Comparison of ENCODE assay signal across 1 cellular context in the genomic region with DNA sequence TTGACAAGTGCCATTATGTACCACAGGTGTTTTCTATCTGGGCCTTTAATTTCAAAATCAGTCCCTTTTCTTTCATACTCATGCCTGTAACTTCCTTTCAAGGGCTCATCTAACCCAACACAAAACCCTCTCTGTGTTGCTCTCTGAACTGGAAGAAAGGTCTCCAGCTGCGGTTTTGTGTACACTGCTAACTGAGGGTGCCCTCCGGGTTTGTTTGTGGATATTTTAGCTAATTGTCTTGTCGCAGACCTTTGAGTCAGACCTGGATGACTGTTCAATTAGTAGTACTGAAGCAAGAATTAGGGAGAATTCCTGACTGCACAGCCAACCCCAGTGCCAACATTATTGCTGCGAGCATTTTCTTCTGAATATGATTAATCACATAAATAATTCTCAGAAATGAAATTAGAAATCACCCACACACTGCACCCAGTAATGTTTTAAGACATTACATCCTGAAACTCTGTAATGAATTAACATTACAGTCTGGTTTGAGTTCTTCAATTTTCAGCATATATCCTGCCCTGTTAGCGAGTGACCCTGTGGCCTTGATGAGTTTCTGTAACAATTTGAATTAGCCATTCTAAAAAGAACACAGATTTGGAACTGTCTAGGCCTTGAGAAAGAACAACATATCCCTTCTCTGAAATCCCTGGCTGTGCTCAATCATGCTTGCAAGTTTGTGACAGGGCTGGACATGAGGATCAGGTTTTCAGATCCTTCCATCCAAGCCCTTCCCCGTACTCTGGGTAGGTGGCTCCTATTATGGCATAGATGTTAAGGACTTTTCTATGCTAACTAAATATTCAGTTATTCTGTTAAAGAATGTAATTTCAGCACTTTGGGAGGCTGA.
TF ChIP-seq lines count a peak whose summit lies in the region.

No MANE protein-coding gene starts in this region.

TF ChIP-seq in HepG2, 621 proteins besides CTCF, POLR2A, EP300 and RAD21 (continued from another document and continues in another):
- TF ChIP-seq, protein P1, sequence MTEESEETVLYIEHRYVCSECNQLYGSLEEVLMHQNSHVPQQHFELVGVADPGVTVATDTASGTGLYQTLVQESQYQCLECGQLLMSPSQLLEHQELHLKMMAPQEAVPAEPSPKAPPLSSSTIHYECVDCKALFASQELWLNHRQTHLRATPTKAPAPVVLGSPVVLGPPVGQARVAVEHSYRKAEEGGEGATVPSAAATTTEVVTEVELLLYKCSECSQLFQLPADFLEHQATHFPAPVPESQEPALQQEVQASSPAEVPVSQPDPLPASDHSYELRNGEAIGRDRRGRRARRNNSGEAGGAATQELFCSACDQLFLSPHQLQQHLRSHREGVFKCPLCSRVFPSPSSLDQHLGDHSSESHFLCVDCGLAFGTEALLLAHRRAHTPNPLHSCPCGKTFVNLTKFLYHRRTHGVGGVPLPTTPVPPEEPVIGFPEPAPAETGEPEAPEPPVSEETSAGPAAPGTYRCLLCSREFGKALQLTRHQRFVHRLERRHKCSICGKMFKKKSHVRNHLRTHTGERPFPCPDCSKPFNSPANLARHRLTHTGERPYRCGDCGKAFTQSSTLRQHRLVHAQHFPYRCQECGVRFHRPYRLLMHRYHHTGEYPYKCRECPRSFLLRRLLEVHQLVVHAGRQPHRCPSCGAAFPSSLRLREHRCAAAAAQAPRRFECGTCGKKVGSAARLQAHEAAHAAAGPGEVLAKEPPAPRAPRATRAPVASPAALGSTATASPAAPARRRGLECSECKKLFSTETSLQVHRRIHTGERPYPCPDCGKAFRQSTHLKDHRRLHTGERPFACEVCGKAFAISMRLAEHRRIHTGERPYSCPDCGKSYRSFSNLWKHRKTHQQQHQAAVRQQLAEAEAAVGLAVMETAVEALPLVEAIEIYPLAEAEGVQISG (CRISPR knock-in tag; IDR thresholded peaks at IDR 0.05): no peak
- TF ChIP-seq FOXK1 (CRISPR knock-in tag; IDR thresholded peaks at IDR 0.05; ENCODE audit: borderline replicate concordance, low read depth) (0 out of 2 replicates have a peak, but pooled peaks have one; percentile 30), RXRB (CRISPR knock-in tag; IDR thresholded peaks at IDR 0.05; ENCODE audit: borderline replicate concordance) (peak; percentile 70; the same call in 1 of the 2 replicates), RFX1 (IDR thresholded peaks at IDR 0.05) (no peak), CREB1 (IDR thresholded peaks at IDR 0.05) (no peak), CREB1 (CRISPR knock-in tag; IDR thresholded peaks at IDR 0.05) (peak; percentile 40; the same call in 1 of the 2 replicates), SOX6 (IDR thresholded peaks at IDR 0.05) (no peak), SOX6 (CRISPR knock-in tag; IDR thresholded peaks at IDR 0.05) (peak; percentile 72), HHEX (CRISPR knock-in tag; IDR thresholded peaks at IDR 0.05) (no peak), ZNF292 (CRISPR knock-in tag; IDR thresholded peaks at IDR 0.05; ENCODE audit: borderline replicate concordance, low read depth) (0 out of 2 replicates have a peak, but pooled peaks have one; percentile 43), FOXP1 (IDR thresholded peaks at IDR 0.05) (no peak), FOXP1 (CRISPR knock-in tag; IDR thresholded peaks at IDR 0.05) (0 out of 2 replicates have a peak, but pooled peaks have one; percentile 12), SAP130 (CRISPR knock-in tag; IDR thresholded peaks at IDR 0.05; ENCODE audit: low read depth) (0 out of 2 replicates have a peak, but pooled peaks have one; percentile 14), HNF4A (CRISPR knock-in tag; IDR thresholded peaks at IDR 0.05) (peak; percentile 44), DPF2 (CRISPR knock-in tag; IDR thresholded peaks at IDR 0.05; ENCODE audit: borderline replicate concordance, low read depth) (no peak), RARA (CRISPR knock-in tag; IDR thresholded peaks at IDR 0.05) (peak; percentile 25; the same call in 1 of the 2 replicates), ZNF331 (CRISPR knock-in tag; IDR thresholded peaks at IDR 0.05) (peak; percentile 50; the same call in 1 of the 2 replicates), SOX13 (IDR thresholded peaks at IDR 0.05) (no peak), SOX13 (CRISPR knock-in tag; conservative IDR thresholded peaks at IDR 0.05 in 1 of 2, IDR thresholded peaks at IDR 0.05 in 1 of 2) (peak in 1 of 2 experiments; percentile 74; a peak in 2 of 4 replicates), ATF1 (CRISPR knock-in tag; IDR thresholded peaks at IDR 0.05) (no peak), AHR (CRISPR knock-in tag; IDR thresholded peaks at IDR 0.05) (no peak), SCMH1 (CRISPR knock-in tag; IDR thresholded peaks at IDR 0.05; ENCODE audit: borderline replicate concordance) (no peak), PPARG (CRISPR knock-in tag; conservative IDR thresholded peaks at IDR 0.05) (peak; percentile 91), ZBTB7A (CRISPR knock-in tag; IDR thresholded peaks at IDR 0.05) (no peak), FOSL2 (CRISPR knock-in tag; IDR thresholded peaks at IDR 0.05) (0 out of 2 replicates have a peak, but pooled peaks have one; percentile 12)
- TF ChIP-seq, protein P2, sequence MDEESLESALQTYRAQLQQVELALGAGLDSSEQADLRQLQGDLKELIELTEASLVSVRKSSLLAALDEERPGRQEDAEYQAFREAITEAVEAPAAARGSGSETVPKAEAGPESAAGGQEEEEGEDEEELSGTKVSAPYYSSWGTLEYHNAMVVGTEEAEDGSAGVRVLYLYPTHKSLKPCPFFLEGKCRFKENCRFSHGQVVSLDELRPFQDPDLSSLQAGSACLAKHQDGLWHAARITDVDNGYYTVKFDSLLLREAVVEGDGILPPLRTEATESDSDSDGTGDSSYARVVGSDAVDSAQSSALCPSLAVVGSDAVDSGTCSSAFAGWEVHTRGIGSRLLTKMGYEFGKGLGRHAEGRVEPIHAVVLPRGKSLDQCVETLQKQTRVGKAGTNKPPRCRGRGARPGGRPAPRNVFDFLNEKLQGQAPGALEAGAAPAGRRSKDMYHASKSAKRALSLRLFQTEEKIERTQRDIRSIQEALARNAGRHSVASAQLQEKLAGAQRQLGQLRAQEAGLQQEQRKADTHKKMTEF (CRISPR knock-in tag; IDR thresholded peaks at IDR 0.05): 0 out of 2 replicates have a peak, but pooled peaks have one; percentile 20
- TF ChIP-seq, protein P3, sequence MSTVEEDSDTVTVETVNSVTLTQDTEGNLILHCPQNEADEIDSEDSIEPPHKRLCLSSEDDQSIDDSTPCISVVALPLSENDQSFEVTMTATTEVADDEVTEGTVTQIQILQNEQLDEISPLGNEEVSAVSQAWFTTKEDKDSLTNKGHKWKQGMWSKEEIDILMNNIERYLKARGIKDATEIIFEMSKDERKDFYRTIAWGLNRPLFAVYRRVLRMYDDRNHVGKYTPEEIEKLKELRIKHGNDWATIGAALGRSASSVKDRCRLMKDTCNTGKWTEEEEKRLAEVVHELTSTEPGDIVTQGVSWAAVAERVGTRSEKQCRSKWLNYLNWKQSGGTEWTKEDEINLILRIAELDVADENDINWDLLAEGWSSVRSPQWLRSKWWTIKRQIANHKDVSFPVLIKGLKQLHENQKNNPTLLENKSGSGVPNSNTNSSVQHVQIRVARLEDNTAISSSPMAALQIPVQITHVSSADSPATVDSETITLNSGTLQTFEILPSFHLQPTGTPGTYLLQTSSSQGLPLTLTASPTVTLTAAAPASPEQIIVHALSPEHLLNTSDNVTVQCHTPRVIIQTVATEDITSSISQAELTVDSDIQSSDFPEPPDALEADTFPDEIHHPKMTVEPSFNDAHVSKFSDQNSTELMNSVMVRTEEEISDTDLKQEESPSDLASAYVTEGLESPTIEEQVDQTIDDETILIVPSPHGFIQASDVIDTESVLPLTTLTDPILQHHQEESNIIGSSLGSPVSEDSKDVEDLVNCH (CRISPR knock-in tag; IDR thresholded peaks at IDR 0.05): no peak
- TF ChIP-seq, protein P4, sequence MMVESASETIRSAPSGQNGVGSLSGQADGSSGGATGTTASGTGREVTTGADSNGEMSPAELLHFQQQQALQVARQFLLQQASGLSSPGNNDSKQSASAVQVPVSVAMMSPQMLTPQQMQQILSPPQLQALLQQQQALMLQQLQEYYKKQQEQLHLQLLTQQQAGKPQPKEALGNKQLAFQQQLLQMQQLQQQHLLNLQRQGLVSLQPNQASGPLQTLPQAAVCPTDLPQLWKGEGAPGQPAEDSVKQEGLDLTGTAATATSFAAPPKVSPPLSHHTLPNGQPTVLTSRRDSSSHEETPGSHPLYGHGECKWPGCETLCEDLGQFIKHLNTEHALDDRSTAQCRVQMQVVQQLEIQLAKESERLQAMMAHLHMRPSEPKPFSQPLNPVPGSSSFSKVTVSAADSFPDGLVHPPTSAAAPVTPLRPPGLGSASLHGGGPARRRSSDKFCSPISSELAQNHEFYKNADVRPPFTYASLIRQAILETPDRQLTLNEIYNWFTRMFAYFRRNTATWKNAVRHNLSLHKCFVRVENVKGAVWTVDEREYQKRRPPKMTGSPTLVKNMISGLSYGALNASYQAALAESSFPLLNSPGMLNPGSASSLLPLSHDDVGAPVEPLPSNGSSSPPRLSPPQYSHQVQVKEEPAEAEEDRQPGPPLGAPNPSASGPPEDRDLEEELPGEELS (CRISPR knock-in tag; IDR thresholded peaks at IDR 0.05): peak; percentile 65; the same call in 1 of the 2 replicates
- TF ChIP-seq, protein P5, sequence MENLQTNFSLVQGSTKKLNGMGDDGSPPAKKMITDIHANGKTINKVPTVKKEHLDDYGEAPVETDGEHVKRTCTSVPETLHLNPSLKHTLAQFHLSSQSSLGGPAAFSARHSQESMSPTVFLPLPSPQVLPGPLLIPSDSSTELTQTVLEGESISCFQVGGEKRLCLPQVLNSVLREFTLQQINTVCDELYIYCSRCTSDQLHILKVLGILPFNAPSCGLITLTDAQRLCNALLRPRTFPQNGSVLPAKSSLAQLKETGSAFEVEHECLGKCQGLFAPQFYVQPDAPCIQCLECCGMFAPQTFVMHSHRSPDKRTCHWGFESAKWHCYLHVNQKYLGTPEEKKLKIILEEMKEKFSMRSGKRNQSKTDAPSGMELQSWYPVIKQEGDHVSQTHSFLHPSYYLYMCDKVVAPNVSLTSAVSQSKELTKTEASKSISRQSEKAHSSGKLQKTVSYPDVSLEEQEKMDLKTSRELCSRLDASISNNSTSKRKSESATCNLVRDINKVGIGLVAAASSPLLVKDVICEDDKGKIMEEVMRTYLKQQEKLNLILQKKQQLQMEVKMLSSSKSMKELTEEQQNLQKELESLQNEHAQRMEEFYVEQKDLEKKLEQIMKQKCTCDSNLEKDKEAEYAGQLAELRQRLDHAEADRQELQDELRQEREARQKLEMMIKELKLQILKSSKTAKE (CRISPR knock-in tag; IDR thresholded peaks at IDR 0.05; ENCODE audit: borderline replicate concordance): no peak
- TF ChIP-seq, protein P6, sequence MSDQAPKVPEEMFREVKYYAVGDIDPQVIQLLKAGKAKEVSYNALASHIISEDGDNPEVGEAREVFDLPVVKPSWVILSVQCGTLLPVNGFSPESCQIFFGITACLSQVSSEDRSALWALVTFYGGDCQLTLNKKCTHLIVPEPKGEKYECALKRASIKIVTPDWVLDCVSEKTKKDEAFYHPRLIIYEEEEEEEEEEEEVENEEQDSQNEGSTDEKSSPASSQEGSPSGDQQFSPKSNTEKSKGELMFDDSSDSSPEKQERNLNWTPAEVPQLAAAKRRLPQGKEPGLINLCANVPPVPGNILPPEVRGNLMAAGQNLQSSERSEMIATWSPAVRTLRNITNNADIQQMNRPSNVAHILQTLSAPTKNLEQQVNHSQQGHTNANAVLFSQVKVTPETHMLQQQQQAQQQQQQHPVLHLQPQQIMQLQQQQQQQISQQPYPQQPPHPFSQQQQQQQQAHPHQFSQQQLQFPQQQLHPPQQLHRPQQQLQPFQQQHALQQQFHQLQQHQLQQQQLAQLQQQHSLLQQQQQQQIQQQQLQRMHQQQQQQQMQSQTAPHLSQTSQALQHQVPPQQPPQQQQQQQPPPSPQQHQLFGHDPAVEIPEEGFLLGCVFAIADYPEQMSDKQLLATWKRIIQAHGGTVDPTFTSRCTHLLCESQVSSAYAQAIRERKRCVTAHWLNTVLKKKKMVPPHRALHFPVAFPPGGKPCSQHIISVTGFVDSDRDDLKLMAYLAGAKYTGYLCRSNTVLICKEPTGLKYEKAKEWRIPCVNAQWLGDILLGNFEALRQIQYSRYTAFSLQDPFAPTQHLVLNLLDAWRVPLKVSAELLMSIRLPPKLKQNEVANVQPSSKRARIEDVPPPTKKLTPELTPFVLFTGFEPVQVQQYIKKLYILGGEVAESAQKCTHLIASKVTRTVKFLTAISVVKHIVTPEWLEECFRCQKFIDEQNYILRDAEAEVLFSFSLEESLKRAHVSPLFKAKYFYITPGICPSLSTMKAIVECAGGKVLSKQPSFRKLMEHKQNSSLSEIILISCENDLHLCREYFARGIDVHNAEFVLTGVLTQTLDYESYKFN (CRISPR knock-in tag; conservative IDR thresholded peaks at IDR 0.05): peak; percentile 56
- TF ChIP-seq, protein P7, sequence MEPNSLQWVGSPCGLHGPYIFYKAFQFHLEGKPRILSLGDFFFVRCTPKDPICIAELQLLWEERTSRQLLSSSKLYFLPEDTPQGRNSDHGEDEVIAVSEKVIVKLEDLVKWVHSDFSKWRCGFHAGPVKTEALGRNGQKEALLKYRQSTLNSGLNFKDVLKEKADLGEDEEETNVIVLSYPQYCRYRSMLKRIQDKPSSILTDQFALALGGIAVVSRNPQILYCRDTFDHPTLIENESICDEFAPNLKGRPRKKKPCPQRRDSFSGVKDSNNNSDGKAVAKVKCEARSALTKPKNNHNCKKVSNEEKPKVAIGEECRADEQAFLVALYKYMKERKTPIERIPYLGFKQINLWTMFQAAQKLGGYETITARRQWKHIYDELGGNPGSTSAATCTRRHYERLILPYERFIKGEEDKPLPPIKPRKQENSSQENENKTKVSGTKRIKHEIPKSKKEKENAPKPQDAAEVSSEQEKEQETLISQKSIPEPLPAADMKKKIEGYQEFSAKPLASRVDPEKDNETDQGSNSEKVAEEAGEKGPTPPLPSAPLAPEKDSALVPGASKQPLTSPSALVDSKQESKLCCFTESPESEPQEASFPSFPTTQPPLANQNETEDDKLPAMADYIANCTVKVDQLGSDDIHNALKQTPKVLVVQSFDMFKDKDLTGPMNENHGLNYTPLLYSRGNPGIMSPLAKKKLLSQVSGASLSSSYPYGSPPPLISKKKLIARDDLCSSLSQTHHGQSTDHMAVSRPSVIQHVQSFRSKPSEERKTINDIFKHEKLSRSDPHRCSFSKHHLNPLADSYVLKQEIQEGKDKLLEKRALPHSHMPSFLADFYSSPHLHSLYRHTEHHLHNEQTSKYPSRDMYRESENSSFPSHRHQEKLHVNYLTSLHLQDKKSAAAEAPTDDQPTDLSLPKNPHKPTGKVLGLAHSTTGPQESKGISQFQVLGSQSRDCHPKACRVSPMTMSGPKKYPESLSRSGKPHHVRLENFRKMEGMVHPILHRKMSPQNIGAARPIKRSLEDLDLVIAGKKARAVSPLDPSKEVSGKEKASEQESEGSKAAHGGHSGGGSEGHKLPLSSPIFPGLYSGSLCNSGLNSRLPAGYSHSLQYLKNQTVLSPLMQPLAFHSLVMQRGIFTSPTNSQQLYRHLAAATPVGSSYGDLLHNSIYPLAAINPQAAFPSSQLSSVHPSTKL (CRISPR knock-in tag; IDR thresholded peaks at IDR 0.05): peak; percentile 54
- TF ChIP-seq, protein P8, sequence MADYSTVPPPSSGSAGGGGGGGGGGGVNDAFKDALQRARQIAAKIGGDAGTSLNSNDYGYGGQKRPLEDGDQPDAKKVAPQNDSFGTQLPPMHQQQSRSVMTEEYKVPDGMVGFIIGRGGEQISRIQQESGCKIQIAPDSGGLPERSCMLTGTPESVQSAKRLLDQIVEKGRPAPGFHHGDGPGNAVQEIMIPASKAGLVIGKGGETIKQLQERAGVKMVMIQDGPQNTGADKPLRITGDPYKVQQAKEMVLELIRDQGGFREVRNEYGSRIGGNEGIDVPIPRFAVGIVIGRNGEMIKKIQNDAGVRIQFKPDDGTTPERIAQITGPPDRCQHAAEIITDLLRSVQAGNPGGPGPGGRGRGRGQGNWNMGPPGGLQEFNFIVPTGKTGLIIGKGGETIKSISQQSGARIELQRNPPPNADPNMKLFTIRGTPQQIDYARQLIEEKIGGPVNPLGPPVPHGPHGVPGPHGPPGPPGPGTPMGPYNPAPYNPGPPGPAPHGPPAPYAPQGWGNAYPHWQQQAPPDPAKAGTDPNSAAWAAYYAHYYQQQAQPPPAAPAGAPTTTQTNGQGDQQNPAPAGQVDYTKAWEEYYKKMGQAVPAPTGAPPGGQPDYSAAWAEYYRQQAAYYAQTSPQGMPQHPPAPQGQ (CRISPR knock-in tag; IDR thresholded peaks at IDR 0.05; ENCODE audit: borderline replicate concordance): no peak
